In the genomic region with DNA sequence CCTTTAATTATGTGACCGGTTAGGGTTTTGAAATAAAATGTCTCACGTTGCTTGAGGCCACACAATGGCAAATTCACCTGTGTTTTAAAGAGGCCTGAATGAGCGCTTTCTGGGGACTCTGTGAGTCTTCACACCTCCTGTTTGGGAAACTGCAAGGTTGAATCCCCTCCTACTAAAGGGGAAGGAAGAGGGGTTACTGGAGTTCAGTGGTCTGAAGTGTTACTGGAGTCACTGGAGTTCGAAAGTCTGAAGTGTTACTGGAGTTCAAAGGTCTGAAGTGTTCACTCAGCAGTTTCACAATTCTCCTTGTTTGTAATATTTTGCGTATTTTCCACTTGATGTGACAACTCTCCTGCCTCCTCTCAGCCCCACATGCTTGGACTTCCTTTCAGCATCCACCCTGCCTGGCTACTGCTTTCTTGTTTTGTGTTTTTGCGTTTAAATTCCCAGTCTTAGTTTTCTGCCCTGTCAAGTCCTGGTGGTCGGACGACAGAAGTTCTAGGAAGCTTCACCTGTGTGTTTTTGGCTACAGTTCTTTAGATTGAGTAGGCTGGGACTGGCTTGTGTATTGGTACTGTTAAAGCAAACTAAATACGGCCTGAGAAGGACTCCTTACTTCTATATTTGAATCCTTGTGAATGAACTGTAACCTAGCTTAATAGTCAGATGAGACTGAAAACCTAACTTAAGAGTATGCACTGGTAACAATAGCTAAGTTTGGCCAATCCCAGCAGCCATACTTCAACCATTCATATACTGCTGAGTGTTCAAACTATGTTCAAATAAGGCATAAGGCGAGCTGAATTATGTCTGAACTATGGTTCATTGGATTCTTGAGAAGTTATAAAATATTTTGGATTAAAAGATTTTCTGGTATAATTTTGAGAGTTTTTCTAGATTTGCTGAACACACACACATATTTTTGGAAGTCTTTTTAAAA, we compare ENCODE assay signal across 1 cellular context.
TF ChIP-seq lines count a peak whose summit lies in the region.

No MANE protein-coding gene starts in this region.

TF ChIP-seq in HepG2, 621 proteins besides CTCF, POLR2A, EP300 and RAD21 (continues in another document):
- TF ChIP-seq YY1 (IDR thresholded peaks at IDR 0.05; ENCODE audit: insufficient read depth, insufficient replicate concordance, low read depth, low read length): no peak
- TF ChIP-seq NR3C1 (CRISPR knock-in tag; IDR thresholded peaks at IDR 0.05): no peak
- TF ChIP-seq SATB2 (CRISPR knock-in tag; IDR thresholded peaks at IDR 0.05): 0 out of 2 replicates have a peak, but pooled peaks have one; percentile 21
- no peak; the same call in 1 of the 2 replicates for TF ChIP-seq ZFX (CRISPR knock-in tag; IDR thresholded peaks at IDR 0.05; ENCODE audit: low read depth)
- TF ChIP-seq NFAT5 (CRISPR knock-in tag; IDR thresholded peaks at IDR 0.05): no peak
- TF ChIP-seq NR2F6 (IDR thresholded peaks at IDR 0.05): no peak
- TF ChIP-seq NR2F6 (CRISPR knock-in tag; IDR thresholded peaks at IDR 0.05): peak; percentile 61; the same call in 1 of the 2 replicates
- no peak for TF ChIP-seq ARNT (IDR thresholded peaks at IDR 0.05)
- TF ChIP-seq SRY (CRISPR knock-in tag; IDR thresholded peaks at IDR 0.05): no peak
- TF ChIP-seq ARID3A (IDR thresholded peaks at IDR 0.05; ENCODE audit: low read depth, low read length): no peak
- TF ChIP-seq BATF2 (CRISPR knock-in tag; IDR thresholded peaks at IDR 0.05): no peak
- TF ChIP-seq, protein P1, sequence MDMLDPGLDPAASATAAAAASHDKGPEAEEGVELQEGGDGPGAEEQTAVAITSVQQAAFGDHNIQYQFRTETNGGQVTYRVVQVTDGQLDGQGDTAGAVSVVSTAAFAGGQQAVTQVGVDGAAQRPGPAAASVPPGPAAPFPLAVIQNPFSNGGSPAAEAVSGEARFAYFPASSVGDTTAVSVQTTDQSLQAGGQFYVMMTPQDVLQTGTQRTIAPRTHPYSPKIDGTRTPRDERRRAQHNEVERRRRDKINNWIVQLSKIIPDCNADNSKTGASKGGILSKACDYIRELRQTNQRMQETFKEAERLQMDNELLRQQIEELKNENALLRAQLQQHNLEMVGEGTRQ (IDR thresholded peaks at IDR 0.05; ENCODE audit: low read depth, low read length): no peak
- TF ChIP-seq, protein P1 (CRISPR knock-in tag; IDR thresholded peaks at IDR 0.05; ENCODE audit: borderline replicate concordance): no peak
- TF ChIP-seq MTA1 (CRISPR knock-in tag; IDR thresholded peaks at IDR 0.05; ENCODE audit: borderline replicate concordance): no peak; the same call in 1 of the 2 replicates
- 0 out of 2 replicates have a peak, but pooled peaks have one; percentile 64 for TF ChIP-seq PPARG (CRISPR knock-in tag; conservative IDR thresholded peaks at IDR 0.05)
- peak; percentile 94 for TF ChIP-seq ZNF724P (CRISPR knock-in tag; IDR thresholded peaks at IDR 0.05; ENCODE audit: borderline replicate concordance)
- peak; percentile 11; the same call in 1 of the 2 replicates for TF ChIP-seq HNF1B (CRISPR knock-in tag; IDR thresholded peaks at IDR 0.05)
- TF ChIP-seq SRSF1 (optimal IDR thresholded peaks at IDR 0.05; ENCODE audit: low read depth, low read length): no peak
- TF ChIP-seq HDAC6 (IDR thresholded peaks at IDR 0.05; ENCODE audit: low read depth, low read length): no peak
- TF ChIP-seq ZFY (CRISPR knock-in tag; IDR thresholded peaks at IDR 0.05): no peak
- no peak for TF ChIP-seq ZNF432 (CRISPR knock-in tag; IDR thresholded peaks at IDR 0.05; ENCODE audit: borderline replicate concordance)
- TF ChIP-seq ZFP41 (CRISPR knock-in tag; IDR thresholded peaks at IDR 0.05; ENCODE audit: borderline replicate concordance): no peak
- no peak for TF ChIP-seq ZFP91 (CRISPR knock-in tag; IDR thresholded peaks at IDR 0.05; ENCODE audit: borderline replicate concordance)
- no peak for TF ChIP-seq ZEB1 (IDR thresholded peaks at IDR 0.05; ENCODE audit: insufficient replicate concordance, low read depth)
- TF ChIP-seq, protein P2, sequence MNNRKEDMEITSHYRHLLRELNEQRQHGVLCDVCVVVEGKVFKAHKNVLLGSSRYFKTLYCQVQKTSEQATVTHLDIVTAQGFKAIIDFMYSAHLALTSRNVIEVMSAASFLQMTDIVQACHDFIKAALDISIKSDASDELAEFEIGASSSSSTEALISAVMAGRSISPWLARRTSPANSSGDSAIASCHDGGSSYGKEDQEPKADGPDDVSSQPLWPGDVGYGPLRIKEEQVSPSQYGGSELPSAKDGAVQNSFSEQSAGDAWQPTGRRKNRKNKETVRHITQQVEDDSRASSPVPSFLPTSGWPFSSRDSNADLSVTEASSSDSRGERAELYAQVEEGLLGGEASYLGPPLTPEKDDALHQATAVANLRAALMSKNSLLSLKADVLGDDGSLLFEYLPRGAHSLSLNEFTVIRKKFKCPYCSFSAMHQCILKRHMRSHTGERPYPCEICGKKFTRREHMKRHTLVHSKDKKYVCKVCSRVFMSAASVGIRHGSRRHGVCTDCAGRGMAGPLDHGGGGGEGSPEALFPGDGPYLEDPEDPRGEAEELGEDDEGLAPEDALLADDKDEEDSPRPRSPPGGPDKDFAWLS (CRISPR knock-in tag; IDR thresholded peaks at IDR 0.05; ENCODE audit: borderline replicate concordance): no peak
- TF ChIP-seq ZNF510 (CRISPR knock-in tag; IDR thresholded peaks at IDR 0.05; ENCODE audit: low read depth): no peak
- TF ChIP-seq ZNF446 (CRISPR knock-in tag; IDR thresholded peaks at IDR 0.05): no peak
- TF ChIP-seq ZC3H13 (CRISPR knock-in tag; IDR thresholded peaks at IDR 0.05): no peak
- TF ChIP-seq ZNF639 (CRISPR knock-in tag; conservative IDR thresholded peaks at IDR 0.05): no peak
- no peak for TF ChIP-seq AHR (CRISPR knock-in tag; IDR thresholded peaks at IDR 0.05)
- TF ChIP-seq, protein P3, sequence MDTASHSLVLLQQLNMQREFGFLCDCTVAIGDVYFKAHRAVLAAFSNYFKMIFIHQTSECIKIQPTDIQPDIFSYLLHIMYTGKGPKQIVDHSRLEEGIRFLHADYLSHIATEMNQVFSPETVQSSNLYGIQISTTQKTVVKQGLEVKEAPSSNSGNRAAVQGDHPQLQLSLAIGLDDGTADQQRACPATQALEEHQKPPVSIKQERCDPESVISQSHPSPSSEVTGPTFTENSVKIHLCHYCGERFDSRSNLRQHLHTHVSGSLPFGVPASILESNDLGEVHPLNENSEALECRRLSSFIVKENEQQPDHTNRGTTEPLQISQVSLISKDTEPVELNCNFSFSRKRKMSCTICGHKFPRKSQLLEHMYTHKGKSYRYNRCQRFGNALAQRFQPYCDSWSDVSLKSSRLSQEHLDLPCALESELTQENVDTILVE (CRISPR knock-in tag; IDR thresholded peaks at IDR 0.05): no peak
- peak; percentile 78; the same call in 1 of the 2 replicates for TF ChIP-seq ELF4 (CRISPR knock-in tag; IDR thresholded peaks at IDR 0.05; ENCODE audit: borderline replicate concordance)
- TF ChIP-seq ZNF782 (CRISPR knock-in tag; IDR thresholded peaks at IDR 0.05; ENCODE audit: borderline replicate concordance): peak; percentile 48; the same call in 1 of the 2 replicates
- TF ChIP-seq, protein P4, sequence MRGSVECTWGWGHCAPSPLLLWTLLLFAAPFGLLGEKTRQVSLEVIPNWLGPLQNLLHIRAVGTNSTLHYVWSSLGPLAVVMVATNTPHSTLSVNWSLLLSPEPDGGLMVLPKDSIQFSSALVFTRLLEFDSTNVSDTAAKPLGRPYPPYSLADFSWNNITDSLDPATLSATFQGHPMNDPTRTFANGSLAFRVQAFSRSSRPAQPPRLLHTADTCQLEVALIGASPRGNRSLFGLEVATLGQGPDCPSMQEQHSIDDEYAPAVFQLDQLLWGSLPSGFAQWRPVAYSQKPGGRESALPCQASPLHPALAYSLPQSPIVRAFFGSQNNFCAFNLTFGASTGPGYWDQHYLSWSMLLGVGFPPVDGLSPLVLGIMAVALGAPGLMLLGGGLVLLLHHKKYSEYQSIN (CRISPR knock-in tag; IDR thresholded peaks at IDR 0.05; ENCODE audit: borderline replicate concordance): no peak
- peak; percentile 96 for TF ChIP-seq HNF4G (IDR thresholded peaks at IDR 0.05; ENCODE audit: borderline replicate concordance, low read depth, low read length)
- no peak; the same call in 1 of the 2 replicates for TF ChIP-seq HNF4G (CRISPR knock-in tag; IDR thresholded peaks at IDR 0.05; ENCODE audit: borderline replicate concordance, low read depth)
